9 cellular contexts compared by ENCODE assay signal in the genomic region with DNA sequence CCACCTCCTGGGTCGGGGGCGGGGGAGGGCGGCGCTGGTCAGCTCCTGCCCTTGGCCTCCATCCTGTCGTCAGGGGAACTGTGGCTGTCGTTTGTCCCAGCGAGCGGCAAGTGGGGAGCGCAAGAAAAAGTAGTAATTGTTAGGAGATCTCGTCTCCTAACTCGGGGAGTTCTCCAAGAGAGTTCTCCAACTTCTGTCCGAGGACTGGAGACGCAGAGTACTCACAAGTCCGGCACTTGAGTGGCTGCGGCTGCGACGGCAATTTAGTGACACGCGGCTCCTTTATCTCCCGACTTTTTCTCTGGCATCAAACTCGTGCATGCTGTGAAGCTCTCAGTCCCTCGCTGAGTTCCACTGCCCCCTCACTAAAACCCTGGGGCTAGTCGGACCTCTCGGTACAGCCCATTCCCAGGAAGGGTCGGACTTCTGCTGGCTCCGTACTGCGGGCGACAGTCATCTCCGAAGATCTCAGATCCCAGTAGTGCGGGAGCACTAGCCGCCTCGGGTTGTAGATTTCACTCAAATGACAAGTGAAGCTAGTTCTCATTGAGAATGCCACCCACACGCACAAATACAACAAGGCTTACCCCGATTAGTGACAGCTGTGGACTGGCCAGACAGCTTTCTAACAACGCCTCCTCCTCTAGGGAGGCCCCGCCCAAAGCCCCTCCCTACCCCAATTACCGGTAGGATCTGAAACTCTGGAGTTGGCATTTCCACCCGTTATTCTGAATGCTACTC. TPM values are rescaled to one million over a fixed set of nuclear protein-coding genes. Genes with fewer than 3 reads are reported as not detected.
DNase-seq lines count a peak whose midpoint lies in the region; ATAC-seq and TF ChIP-seq lines count a peak whose summit lies in the region.
"Had no signal": no experiment of that assay in that cellular context is flagged by ENCODE, and none has a peak within 500 bp of the region (broad histone marks: within the 10 kb centered on the region; RNA-seq: fewer than 3 reads in every experiment).

Gene PGR (minus strand): TSS at position 611 of the 741 bp plus-strand sequence. CDS start 743 bp downstream, outside the sequence.

- no peak for TF ChIP-seq CTCF in hepatocyte (IDR thresholded peaks at IDR 0.05; ENCODE audit: poor library complexity)

- peaks cover 5% of the 10 kb centered on the region for H3K9me3 Mint-ChIP-seq in activated T-helper 17 cell treated with anti-CD3 and anti-CD28 coated beads, Interleukin-2, amount 50 U/mL, for 72 hours
- H3K9me3 Mint-ChIP-seq: activated T-cell treated with anti-CD3 and anti-CD28 coated beads, Interleukin-2, amount 50 U/mL, for 72 hours had no signal

- no peaks in the 10 kb centered on the region for H3K36me3 Mint-ChIP-seq in activated T-helper 17 cell treated with anti-CD3 and anti-CD28 coated beads, Interleukin-2, amount 50 U/mL, for 72 hours (ENCODE audit: low read depth)

- H3K36me3 ChIP-seq in ES-I3 (ENCODE audit: insufficient read depth, low read length), result no peaks in the 10 kb centered on the region
- no peaks in the 10 kb centered on the region for H3K36me3 ChIP-seq in SK-N-MC (ENCODE audit: insufficient read depth, low read length)
- no peaks in the 10 kb centered on the region for H3K36me3 ChIP-seq in hepatocyte (replicated peaks; ENCODE audit: insufficient read depth, low read depth)
- no peaks in the 10 kb centered on the region for H3K36me3 ChIP-seq in rectal smooth muscle tissue (ENCODE audit: control insufficient read depth, insufficient read depth, low read length)

- no peak for ATAC-seq in HG02678 (IDR thresholded peaks at IDR 0.05; ENCODE audit: unreplicated experiment)
- no peak for ATAC-seq in GM21390 (IDR thresholded peaks at IDR 0.05; ENCODE audit: unreplicated experiment)
- ATAC-seq in activated T-helper 17 cell treated with anti-CD3 and anti-CD28 coated beads, Interleukin-2, amount 50 U/mL, for 72 hours (replicated peaks), result no peak
- ATAC-seq: activated T-cell treated with anti-CD3 and anti-CD28 coated beads, Interleukin-2, amount 50 U/mL, for 72 hours had no signal

- no peaks in the 10 kb centered on the region for H3K79me2 ChIP-seq in hepatocyte

- DNase-seq in SK-N-MC (ENCODE audit: low read depth, low spot score) (no peak), hepatocyte (ENCODE audit: low spot score) (peak; percentile 11), Kasumi-1 (lab: John Stamatoyannopoulos, UW) (no peak)
- DNase-seq: activated T-cell treated with anti-CD3 and anti-CD28 coated beads, Interleukin-2, amount 50 U/mL, for 72 hours had no signal

- H3K27me3 ChIP-seq in hepatocyte, result peaks cover 96% of the 10 kb centered on the region
- peaks cover 6% of the 10 kb centered on the region for H3K27me3 ChIP-seq in rectal smooth muscle tissue (ENCODE audit: control insufficient read depth, insufficient read depth, low read length)

- H3K4me3 ChIP-seq in SK-N-MC (peak within 1 kb of the TSS; percentile 58), hepatocyte (no peak within 1 kb of the TSS), rectal smooth muscle tissue (ENCODE audit: low read length) (peak within 1 kb of the TSS; percentile 71)

- H3K27me3 Mint-ChIP-seq in activated T-helper 17 cell treated with anti-CD3 and anti-CD28 coated beads, Interleukin-2, amount 50 U/mL, for 72 hours, result peaks cover 32% of the 10 kb centered on the region

- H3K4me2 ChIP-seq in hepatocyte, result peak within 1 kb of the TSS; percentile 94

- H3K4me1 ChIP-seq in ES-I3 (ENCODE audit: insufficient read depth, low read length) (0 out of 2 replicates have a peak, but pooled peaks cover 4% of the 10 kb centered on the region), hepatocyte (ENCODE audit: insufficient read depth) (peaks cover 11% of the 10 kb centered on the region), rectal smooth muscle tissue (ENCODE audit: control insufficient read depth, insufficient read depth, low read length) (no peaks in the 10 kb centered on the region)

- H3K27ac ChIP-seq in SK-N-MC (no peak within 1 kb of the TSS), hepatocyte (no peak within 1 kb of the TSS), rectal smooth muscle tissue (ENCODE audit: low read depth, low read length) (peak within 1 kb of the TSS; percentile 80)

- WGBS in hepatocyte (ENCODE audit: low lambda C conversion rate, missing lambda C conversion rate), result 3% methylated on average over 31 of the region's 38 CpGs

- no peaks in the 10 kb centered on the region for H4K20me1 ChIP-seq in hepatocyte (ENCODE audit: insufficient read depth, poor library complexity, severe bottlenecking)

- H3K9me2 ChIP-seq in hepatocyte (replicated peaks; ENCODE audit: insufficient read depth), result no peaks in the 10 kb centered on the region

- H2AFZ ChIP-seq in hepatocyte, result peak within 1 kb of the TSS; percentile 82

- no peak within 1 kb of the TSS for H3K27ac Mint-ChIP-seq in activated T-helper 17 cell treated with anti-CD3 and anti-CD28 coated beads, Interleukin-2, amount 50 U/mL, for 72 hours
- H3K27ac Mint-ChIP-seq: activated T-cell treated with anti-CD3 and anti-CD28 coated beads, Interleukin-2, amount 50 U/mL, for 72 hours had no signal

- H3K4me3 Mint-ChIP-seq in activated T-helper 17 cell treated with anti-CD3 and anti-CD28 coated beads, Interleukin-2, amount 50 U/mL, for 72 hours, result no peak within 1 kb of the TSS
- H3K4me3 Mint-ChIP-seq: activated T-cell treated with anti-CD3 and anti-CD28 coated beads, Interleukin-2, amount 50 U/mL, for 72 hours had no signal

- H3K9ac ChIP-seq in ES-I3 (ENCODE audit: low read depth, low read length), result peak within 1 kb of the TSS; percentile 59
- H3K9ac ChIP-seq in SK-N-MC (ENCODE audit: insufficient read length), result no peak within 1 kb of the TSS
- H3K9ac ChIP-seq in rectal smooth muscle tissue (ENCODE audit: low read length), result no peak within 1 kb of the TSS

- H3K4me1 Mint-ChIP-seq in activated T-helper 17 cell treated with anti-CD3 and anti-CD28 coated beads, Interleukin-2, amount 50 U/mL, for 72 hours, result no peaks in the 10 kb centered on the region

- no peaks in the 10 kb centered on the region for H3K9me3 ChIP-seq in ES-I3 (ENCODE audit: control insufficient read depth, insufficient read depth, low read length)
- H3K9me3 ChIP-seq in SK-N-MC (ENCODE audit: low read depth, low read length), result no peaks in the 10 kb centered on the region
- H3K9me3 ChIP-seq in hepatocyte (ENCODE audit: low read depth), result no peaks in the 10 kb centered on the region

RNA-seq across cellular contexts. Expression of gene PGR, which starts in this region (rescaled TPM):
- total RNA-seq in hepatocyte, result 0.28 and 0.50 TPM in 2 replicates
- 0.07 and 0.39 TPM in 2 replicates for polyA plus RNA-seq in hepatocyte
- total RNA-seq in activated T-helper 17 cell treated with anti-CD3 and anti-CD28 coated beads, Interleukin-2, amount 50 U/mL, for 72 hours, result not detected
- total RNA-seq: activated T-cell treated with anti-CD3 and anti-CD28 coated beads, Interleukin-2, amount 50 U/mL, for 72 hours had no signal

Comparison
In these comparisons a context has a peak if more than half of its experiments do, and no peak if none do; other contexts are left out.
1. Peak in DNase-seq and H3K4me2 ChIP-seq in hepatocyte; RNA of the gene not detected or under 1 TPM.